8 cellular contexts compared by ENCODE assay signal in the genomic region with DNA sequence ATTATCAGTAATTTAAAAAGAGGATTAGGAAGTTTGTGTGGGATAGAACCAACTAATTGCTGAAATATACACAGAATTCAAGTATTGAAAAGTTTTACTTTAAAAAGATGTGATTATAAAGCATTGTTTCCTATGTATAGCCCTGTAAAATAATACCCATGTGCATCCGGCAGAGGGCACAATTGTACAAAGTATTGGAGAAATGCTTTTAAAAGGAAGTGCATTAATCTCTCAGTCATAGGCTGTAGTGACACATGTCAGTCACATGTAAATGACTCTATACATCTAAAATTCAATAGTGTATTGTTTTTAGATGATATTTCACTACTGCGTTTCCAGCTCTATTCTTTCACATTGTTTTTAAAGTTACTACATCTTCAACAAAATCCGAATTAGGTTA.
DNase-seq lines count a peak whose midpoint lies in the region; ATAC-seq and TF ChIP-seq lines count a peak whose summit lies in the region.

No MANE protein-coding gene starts in this region.

- H3K9me3 Mint-ChIP-seq in central memory CD8-positive, alpha-beta T cell: no peaks in the 10 kb centered on the region

- no peak overlapping the region for H3K4me2 ChIP-seq in DND-41 (ENCODE audit: insufficient read depth, low read length)

- H4K20me1 ChIP-seq in DND-41 (ENCODE audit: insufficient read depth, low read length): no peaks in the 10 kb centered on the region

- H3K27ac Mint-ChIP-seq in central memory CD8-positive, alpha-beta T cell (ENCODE audit: low read depth): no peak overlapping the region

- H3K9ac ChIP-seq in DND-41 (ENCODE audit: low read depth, low read length): no peak overlapping the region

- ATAC-seq in DND-41 (ENCODE audit: insufficient read depth, low read depth) (peak; percentile 80), GM21786 (IDR thresholded peaks at IDR 0.05; ENCODE audit: unreplicated experiment) (peak; percentile 92), GM21737 (IDR thresholded peaks at IDR 0.05; ENCODE audit: unreplicated experiment) (no peak)
- no peak for ATAC-seq in central memory CD8-positive, alpha-beta T cell (replicated peaks; ENCODE audit: extremely low read depth, poor library complexity, severe bottlenecking)

- no peak overlapping the region for H3K27ac ChIP-seq in DND-41 (ENCODE audit: low read length)

- no peak overlapping the region for H3K4me3 Mint-ChIP-seq in central memory CD8-positive, alpha-beta T cell

- H3K4me1 Mint-ChIP-seq in central memory CD8-positive, alpha-beta T cell: no peaks in the 10 kb centered on the region

- H3K4me3 ChIP-seq in DND-41 (ENCODE audit: low read depth in 1 of 2, low read length in 2 of 2) (no peak overlapping the region), WI38 (ENCODE audit: low read depth, low read length) (no peak overlapping the region)

- no peaks in the 10 kb centered on the region for H3K36me3 Mint-ChIP-seq in central memory CD8-positive, alpha-beta T cell (ENCODE audit: insufficient read depth)

- no peak overlapping the region for H2AFZ ChIP-seq in DND-41 (ENCODE audit: low read depth, low read length)

- H3K27me3 Mint-ChIP-seq in central memory CD8-positive, alpha-beta T cell: peaks cover 9% of the 10 kb centered on the region

- peak; percentile 44 for DNase-seq in DND-41
- peak; percentile 31 for DNase-seq in NCI-H1105 treated with DMSO at 0.1 percent for 48 hours (lab: John Stamatoyannopoulos, UW)
- peak; percentile 23 to 26 for DNase-seq in central memory CD8-positive, alpha-beta T cell (ENCODE audit: low spot score in 2 of 2)
- peak; percentile 48 for DNase-seq in medulla oblongata (ENCODE audit: extremely low spot score)
- peak; percentile 6 to 70 (median 31) for DNase-seq in stimulated activated naive CD4-positive, alpha-beta T cell (lab: John Stamatoyannopoulos, UW)

- TF ChIP-seq CTCF in DND-41 (IDR thresholded peaks at IDR 0.05; ENCODE audit: borderline replicate concordance, extremely low read depth, low read length, poor library complexity, severe bottlenecking): peak; percentile 71
- TF ChIP-seq CTCF in WI38 (IDR thresholded peaks at IDR 0.05; ENCODE audit: low read depth, low read length): peak; percentile 53; the same call in 1 of the 2 replicates

- no peaks in the 10 kb centered on the region for H3K9me3 ChIP-seq in DND-41 (ENCODE audit: insufficient read depth, low read length, severe bottlenecking)

- no peaks in the 10 kb centered on the region for H3K27me3 ChIP-seq in DND-41 (ENCODE audit: insufficient read depth, low read length, poor library complexity)

- H3K79me2 ChIP-seq in DND-41 (ENCODE audit: insufficient read depth, low read length): no peaks in the 10 kb centered on the region

- H3K36me3 ChIP-seq in DND-41 (ENCODE audit: insufficient read depth, low read length): no peaks in the 10 kb centered on the region

- H3K4me1 ChIP-seq in DND-41 (ENCODE audit: insufficient read depth, low read length): no peaks in the 10 kb centered on the region

Comparison
In these comparisons a context has a peak if more than half of its experiments do, and no peak if none do; other contexts are left out.
1. ATAC-seq: peak in DND-41 (single experiment) and GM21786 (single experiment); none in central memory CD8-positive, alpha-beta T cell (single experiment) and GM21737 (single experiment).
2. Peak in every context shown above with its lines, with median percentiles within 50 percentile points of each other: DNase-seq.